Comparison of ENCODE assay signal across 9 cellular contexts in the genomic region with DNA sequence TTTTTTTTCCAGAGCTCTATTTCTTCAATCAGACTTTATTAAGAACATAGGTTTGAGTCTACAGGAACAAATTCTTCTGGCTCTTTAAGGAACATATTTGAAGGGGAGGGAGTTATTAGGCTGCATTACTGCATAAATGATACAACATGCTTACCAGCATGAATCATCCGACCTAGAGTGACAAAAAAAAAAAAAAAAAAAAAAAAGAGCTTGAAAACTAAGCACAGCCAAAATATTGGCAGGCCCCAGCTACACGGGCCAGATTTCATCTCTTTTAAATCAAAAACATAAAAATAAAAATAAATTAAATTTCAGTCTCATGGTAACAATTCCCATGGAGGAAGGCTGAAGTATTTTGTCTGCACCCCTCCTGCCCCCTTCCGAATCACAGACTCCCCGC. TPM values are rescaled to one million over a fixed set of nuclear protein-coding genes. Genes with fewer than 3 reads are reported as not detected.
DNase-seq lines count a peak whose midpoint lies in the region; ATAC-seq, FAIRE-seq and TF ChIP-seq lines count a peak whose summit lies in the region.
"Had no signal": no experiment of that assay in that cellular context is flagged by ENCODE, and none has a peak within 500 bp of the region (broad histone marks: within the 10 kb centered on the region; RNA-seq: fewer than 3 reads in every experiment).

No MANE protein-coding gene starts in this region.

- FAIRE-seq in HTR-8/SVneo (lab: Jason Lieb, UNC) = no peak

- peak overlapping the region; percentile 74 for H3K4me3 Mint-ChIP-seq in MCF 10A (ENCODE audit: unreplicated experiment)
- H3K4me3 Mint-ChIP-seq: activated B cell treated with CpG ODN at 0.5 μM for 24 hours had no signal

- H3K9me3 Mint-ChIP-seq in MCF 10A (ENCODE audit: unreplicated experiment) = no peaks in the 10 kb centered on the region
- H3K9me3 Mint-ChIP-seq: activated B cell treated with CpG ODN at 0.5 μM for 24 hours had no signal

- POLR2A ChIA-PET in MCF 10A (lab: Yijun Ruan, JAX) = interaction anchor here (0.6 to 2.1 kb wide), 6 partner anchors 10 to 601 kb away, joined by 3 to 8 read pairs (median 4); a partner anchor contains a TSS

- TF ChIP-seq POLR2A in testis (IDR thresholded peaks at IDR 0.05) = no peak

- no peaks in the 10 kb centered on the region for H3K27me3 Mint-ChIP-seq in MCF 10A (ENCODE audit: insufficient read depth, unreplicated experiment)

- no peak for ATAC-seq in GM18873 (IDR thresholded peaks at IDR 0.05; ENCODE audit: low FRiP score, unreplicated experiment)

- H3K9me3 ChIP-seq in testis = no peaks in the 10 kb centered on the region

- H3K4me3 ChIP-seq in testis = peak overlapping the region; percentile 53 to 70

- no peak overlapping the region for H3K27ac Mint-ChIP-seq in MCF 10A (ENCODE audit: low read depth, unreplicated experiment)
- H3K27ac Mint-ChIP-seq: activated B cell treated with CpG ODN at 0.5 μM for 24 hours had no signal

- no peaks in the 10 kb centered on the region for H3K36me3 ChIP-seq in testis (ENCODE audit: low read depth, missing control alignments)

- CTCF ChIA-PET in MCF 10A (lab: Yijun Ruan, JAX) = interaction anchor here (0.6 to 7.6 kb wide), 12 partner anchors 40 to 514 kb away, joined by 3 to 76 read pairs (median 4); no protein-coding TSS in a partner anchor

- no peaks in the 10 kb centered on the region for H3K36me3 Mint-ChIP-seq in MCF 10A (ENCODE audit: insufficient read depth, unreplicated experiment)

- no peaks in the 10 kb centered on the region for H3K27me3 ChIP-seq in testis

- TF ChIP-seq CTCF in MCF 10A (IDR thresholded peaks at IDR 0.05; ENCODE audit: unreplicated experiment) = no peak
- no peak for TF ChIP-seq CTCF in testis (IDR thresholded peaks at IDR 0.05)

- peaks cover 5% of the 10 kb centered on the region for H3K4me1 Mint-ChIP-seq in MCF 10A (ENCODE audit: insufficient read depth, unreplicated experiment)
- H3K4me1 Mint-ChIP-seq: activated B cell treated with CpG ODN at 0.5 μM for 24 hours had no signal

- 0 to 1% methylated on average over 4 of the region's 4 CpGs for WGBS in testis, 2 donors

- intact Hi-C loops in MCF 10A (cut with micrococcal nuclease) = loop anchor here (2.0 kb wide), 1 partner anchor 26 kb away; a partner anchor contains a TSS
- intact Hi-C loops in testis (cut with DNase I; ENCODE audit: low total_unique reads) = no loop called here

- no peaks in the 10 kb centered on the region for H3K4me1 ChIP-seq in testis

- DNase-seq in HTR-8/SVneo (ENCODE audit: insufficient read length, low spot score) = peak; percentile 45
- peak; percentile 42 for DNase-seq in MCF 10A (ENCODE audit: unreplicated experiment)
- peak; percentile 35 for DNase-seq in iris pigment epithelial cell (ENCODE audit: low read depth)
- no peak for DNase-seq in testis
- DNase-seq in activated effector memory CD4-positive, alpha-beta T cell treated with anti-CD3 and anti-CD28 coated beads, Interleukin-2, amount 50 U/mL, for 16 hours = no peak
- DNase-seq in Kasumi-1 (lab: John Stamatoyannopoulos, UW) = no peak
- DNase-seq in activated CD8-positive, alpha-beta memory T cell treated with anti-CD3 and anti-CD28 coated beads, Interleukin-2, amount 50 U/mL, for 48 hours = no peak
- DNase-seq: activated B cell treated with CpG ODN at 0.5 μM for 24 hours had no signal

- peak overlapping the region; percentile 69 to 80 for H3K27ac ChIP-seq in testis

- no TSS peak for BruUV-seq in MCF 10A (replicated peaks; lab: Mats Ljungman, UMichigan)

RNA-seq across cellular contexts. Expression of a gene that starts 26.3 kb away (rescaled TPM):
- total RNA-seq in MCF 10A (2022) (4.8 and 5.6 TPM in 2 replicates), testis (10 to 100 TPM; 37.7 to 39.2 TPM)
- 15.8 TPM for polyA plus RNA-seq in testis (ENCODE audit: insufficient read depth, low read depth, low replicate concordance)
- total RNA-seq: activated B cell treated with CpG ODN at 0.5 μM for 24 hours had no signal

Comparison
In these comparisons a context has a peak if more than half of its experiments do, and no peak if none do; other contexts are left out.
1. DNase-seq: peak in HTR-8/SVneo (single experiment), MCF 10A (single experiment) and iris pigment epithelial cell (single experiment); none in testis (single experiment), activated effector memory CD4-positive, alpha-beta T cell treated with anti-CD3 and anti-CD28 coated beads, Interleukin-2, amount 50 U/mL, for 16 hours (single experiment), Kasumi-1 (0 of 2) and activated CD8-positive, alpha-beta memory T cell treated with anti-CD3 and anti-CD28 coated beads, Interleukin-2, amount 50 U/mL, for 48 hours (single experiment).